25 cellular contexts compared by ENCODE assay signal in genomic region chr3:162586591-162586990, GRCh38.
DNase-seq lines count a peak whose midpoint lies in the region; ATAC-seq and TF ChIP-seq lines count a peak whose summit lies in the region.
"Had no signal": no experiment of that assay in that cellular context is flagged by ENCODE, and none has a peak within 500 bp of the region (broad histone marks: within the 10 kb centered on the region; RNA-seq: fewer than 3 reads in every experiment).

No MANE protein-coding gene starts in this region.

- no peak for TF ChIP-seq POLR2A in esophagus muscularis mucosa (IDR thresholded peaks at IDR 0.05; ENCODE audit: low read depth)

- no peaks in the 10 kb centered on the region for H3K36me3 ChIP-seq in esophagus muscularis mucosa
- H3K36me3 ChIP-seq: esophagus squamous epithelium, heart right ventricle, neural progenitor cell had no signal

- TF ChIP-seq EP300 in esophagus muscularis mucosa (IDR thresholded peaks at IDR 0.05) = no peak

- no peak overlapping the region for H3K4me3 Mint-ChIP-seq in activated T-cell treated with anti-CD3 and anti-CD28 coated beads, Interleukin-2, amount 50 U/mL, for 72 hours
- H3K4me3 Mint-ChIP-seq: activated naive CD8-positive, alpha-beta T cell treated with anti-CD3 and anti-CD28 coated beads, Interleukin-2, amount 10 ng/mL, durations not matched to agents 7 days and 5 days; IgD-negative memory B cell; neural progenitor cell; stimulated activated naive CD8-positive, alpha-beta T cell treated with anti-CD3 and anti-CD28 coated beads, Interleukin-15, Interleukin-2, amounts not matched to agents 100 ng/mL and 50 ng/mL, for 24 hours; type B pancreatic cell had no signal

- no peaks in the 10 kb centered on the region for H3K27me3 ChIP-seq in esophagus muscularis mucosa
- H3K27me3 ChIP-seq: esophagus squamous epithelium, heart right ventricle, neural progenitor cell had no signal

- H3K4me3 ChIP-seq in fibroblast of mammary gland (ENCODE audit: control insufficient read depth, low read depth, low read length) (no peak overlapping the region), esophagus muscularis mucosa (no peak overlapping the region)
- H3K4me3 ChIP-seq: A549, esophagus squamous epithelium, heart right ventricle, neural progenitor cell had no signal

- no peaks in the 10 kb centered on the region for H3K36me3 Mint-ChIP-seq in activated T-cell treated with anti-CD3 and anti-CD28 coated beads, Interleukin-2, amount 50 U/mL, for 72 hours (ENCODE audit: insufficient read depth in 2 of 2)
- H3K36me3 Mint-ChIP-seq: activated naive CD8-positive, alpha-beta T cell treated with anti-CD3 and anti-CD28 coated beads, Interleukin-2, amount 10 ng/mL, durations not matched to agents 7 days and 5 days; IgD-negative memory B cell; neural progenitor cell; type B pancreatic cell had no signal

- no peak overlapping the region for H3K27ac Mint-ChIP-seq in activated T-cell treated with anti-CD3 and anti-CD28 coated beads, Interleukin-2, amount 50 U/mL, for 72 hours
- H3K27ac Mint-ChIP-seq: activated naive CD8-positive, alpha-beta T cell treated with anti-CD3 and anti-CD28 coated beads, Interleukin-2, amount 10 ng/mL, durations not matched to agents 7 days and 5 days; IgD-negative memory B cell; neural progenitor cell; stimulated activated naive CD8-positive, alpha-beta T cell treated with anti-CD3 and anti-CD28 coated beads, Interleukin-15, Interleukin-2, amounts not matched to agents 100 ng/mL and 50 ng/mL, for 24 hours; type B pancreatic cell had no signal

- TF ChIP-seq CTCF in fibroblast of mammary gland (conservative IDR thresholded peaks at IDR 0.05; ENCODE audit: control insufficient read depth, insufficient read depth, low read depth, low read length) = no peak
- no peak for TF ChIP-seq CTCF in esophagus muscularis mucosa (IDR thresholded peaks at IDR 0.05)

- intact Hi-C loops in esophagus muscularis mucosa (cut with DNase I) = no loop called here

- no peak for ATAC-seq in activated T-cell treated with anti-CD3 and anti-CD28 coated beads, Interleukin-2, amount 50 U/mL, for 72 hours (replicated peaks in 1 of 2)
- ATAC-seq: HCT116, heart right ventricle, Right ventricle myocardium inferior had no signal

- no peaks in the 10 kb centered on the region for H3K4me1 Mint-ChIP-seq in activated T-cell treated with anti-CD3 and anti-CD28 coated beads, Interleukin-2, amount 50 U/mL, for 72 hours (ENCODE audit: low read depth)
- H3K4me1 Mint-ChIP-seq: activated naive CD8-positive, alpha-beta T cell treated with anti-CD3 and anti-CD28 coated beads, Interleukin-2, amount 10 ng/mL, durations not matched to agents 7 days and 5 days; IgD-negative memory B cell had no signal

- no peak overlapping the region for H3K27ac ChIP-seq in esophagus muscularis mucosa (replicated peaks in 1 of 4)
- H3K27ac ChIP-seq: A549, C4-2B, esophagus squamous epithelium, heart right ventricle, neural progenitor cell had no signal

- 80% methylated on average over 4 of the region's 4 CpGs for WGBS in esophagus muscularis mucosa

- no peaks in the 10 kb centered on the region for H3K27me3 Mint-ChIP-seq in activated T-cell treated with anti-CD3 and anti-CD28 coated beads, Interleukin-2, amount 50 U/mL, for 72 hours (ENCODE audit: low read depth)
- H3K27me3 Mint-ChIP-seq: activated naive CD8-positive, alpha-beta T cell treated with anti-CD3 and anti-CD28 coated beads, Interleukin-2, amount 10 ng/mL, durations not matched to agents 7 days and 5 days; IgD-negative memory B cell; stimulated activated naive CD8-positive, alpha-beta T cell treated with anti-CD3 and anti-CD28 coated beads, Interleukin-15, Interleukin-2, amounts not matched to agents 100 ng/mL and 50 ng/mL, for 24 hours; type B pancreatic cell had no signal

- no peaks in the 10 kb centered on the region for H3K4me1 ChIP-seq in esophagus muscularis mucosa
- H3K4me1 ChIP-seq: esophagus squamous epithelium, heart right ventricle, neural progenitor cell had no signal

- peaks cover 2 to 3% of the 10 kb centered on the region in 2 donors for H3K9me3 Mint-ChIP-seq in activated T-cell treated with anti-CD3 and anti-CD28 coated beads, Interleukin-2, amount 50 U/mL, for 72 hours

- no peaks in the 10 kb centered on the region for H3K9me3 ChIP-seq in esophagus muscularis mucosa
- H3K9me3 ChIP-seq: A549, esophagus squamous epithelium had no signal

- DNase-seq in NCI-H748 (lab: John Stamatoyannopoulos, UW; ENCODE audit: unreplicated experiment) = peak; percentile 9
- no peak for DNase-seq in NCI-H748 treated with DMSO at 0.1 percent for 48 hours (lab: John Stamatoyannopoulos, UW)
- peak; percentile 51 for DNase-seq in NCI-H69 (lab: John Stamatoyannopoulos, UW)
- DNase-seq in fibroblast of mammary gland (ENCODE audit: low read depth) = peak; percentile 11
- DNase-seq in GOT3 (lab: John Stamatoyannopoulos, UW) = no peak
- no peak for DNase-seq in esophagus muscularis mucosa (ENCODE audit: extremely low spot score)
- no peak for DNase-seq in activated T-cell treated with anti-CD3 and anti-CD28 coated beads, Interleukin-2, amount 50 U/mL, for 72 hours
- no peak for DNase-seq in nucleus accumbens (lab: John Stamatoyannopoulos, UW)
- DNase-seq: activated CD4-positive, CD25-positive, alpha-beta regulatory T cell; activated naive CD8-positive, alpha-beta T cell treated with anti-CD3 and anti-CD28 coated beads, Interleukin-2, amount 10 ng/mL, durations not matched to agents 7 days and 5 days; caudate nucleus; DMS79; esophagus squamous epithelium; heart right ventricle; kidney glomerular epithelial cell; NCI-H2081 treated with DMSO at 0.1 percent for 48 hours; stimulated activated CD4-positive, alpha-beta T cell treated with anti-CD3 and anti-CD28 coated beads, Interleukin-15, amount 100 ng/mL, for 24 hours had no signal

Comparison
In these comparisons a context has a peak if more than half of its experiments do, and no peak if none do; other contexts are left out.
1. DNase-seq: peak in NCI-H748 (single experiment), NCI-H69 (single experiment) and fibroblast of mammary gland (single experiment); none in NCI-H748 treated with DMSO at 0.1 percent for 48 hours (single experiment), GOT3 (single experiment), esophagus muscularis mucosa (single experiment), activated T-cell treated with anti-CD3 and anti-CD28 coated beads, Interleukin-2, amount 50 U/mL, for 72 hours (0 of 2) and nucleus accumbens (0 of 56).